ENCODE assay signal across 8 cellular contexts in genomic region chr3:122921791-122922651, GRCh38.
DNase-seq lines count a peak whose midpoint lies in the region; ATAC-seq, FAIRE-seq and TF ChIP-seq lines count a peak whose summit lies in the region.

No MANE protein-coding gene starts in this region.

- H3K9ac ChIP-seq in HUES64 (ENCODE audit: low read depth, low read length) = no peak overlapping the region; the same call in 1 of the 2 replicates

- intact Hi-C loops in prostate gland (cut with DNase I) = no loop called here

- H3K27me3 ChIP-seq in HUES64 (ENCODE audit: insufficient read depth, low read length) = peaks cover 24% of the 10 kb centered on the region
- H3K27me3 ChIP-seq in bronchial epithelial cell (ENCODE audit: control insufficient read depth, insufficient read depth, low read length) = peaks cover 22% of the 10 kb centered on the region
- peaks cover 5% of the 10 kb centered on the region for H3K27me3 ChIP-seq in prostate gland (replicated peaks; ENCODE audit: insufficient read depth)

- TF ChIP-seq CTCF in bronchial epithelial cell (IDR thresholded peaks at IDR 0.05; ENCODE audit: insufficient read depth, low read length, severe bottlenecking) = peak; percentile 49
- peak in 1 of 4 experiments; percentile 15 for TF ChIP-seq CTCF in prostate gland (IDR thresholded peaks at IDR 0.05)
- no peak for TF ChIP-seq CTCF in omental fat pad (IDR thresholded peaks at IDR 0.05)

- H3K27ac ChIP-seq in HUES64 (ENCODE audit: low read depth, low read length) = no peak overlapping the region
- no peak overlapping the region for H3K27ac ChIP-seq in prostate gland

- H3K4me3 ChIP-seq in HUES64 (ENCODE audit: low read length) (peak overlapping the region; percentile 49), bronchial epithelial cell (ENCODE audit: low read depth, low read length) (peak overlapping the region; percentile 9), prostate gland (peak overlapping the region; percentile 3 to 14)

- H3K36me3 ChIP-seq in HUES64 (ENCODE audit: insufficient read depth, low read length) = 0 out of 2 replicates have a peak, but pooled peaks cover 3% of the 10 kb centered on the region
- no peaks in the 10 kb centered on the region for H3K36me3 ChIP-seq in bronchial epithelial cell (ENCODE audit: control insufficient read depth, insufficient read depth, low read length)
- no peaks in the 10 kb centered on the region for H3K36me3 ChIP-seq in prostate gland

- DNase-seq in GM19239 (ENCODE audit: insufficient read length, low spot score) (peak; percentile 56), bronchial epithelial cell (ENCODE audit: low read depth) (no peak), prostate gland (ENCODE audit: low spot score) (no peak), omental fat pad (ENCODE audit: low spot score) (no peak), COLO829 (ENCODE audit: low spot score) (no peak)
- DNase-seq in activated CD4-positive, CD25-positive, alpha-beta regulatory T cell treated with anti-CD3 and anti-CD28 coated beads, Interleukin-2, amount 50 U/mL, for 72 hours = no peak

- ATAC-seq in GM21619 (IDR thresholded peaks at IDR 0.05; ENCODE audit: unreplicated experiment) (no peak), omental fat pad (ENCODE audit: low FRiP score) (no peak)

- H3K9me3 ChIP-seq in HUES64 (ENCODE audit: insufficient read depth, low read depth, low read length) (no peaks in the 10 kb centered on the region), prostate gland (no peaks in the 10 kb centered on the region)

- FAIRE-seq in GM19239 (lab: Jason Lieb, UNC) (no peak), bronchial epithelial cell (lab: Jason Lieb, UNC) (no peak)

- WGBS in HUES64 = 49% methylated on average over 68 of the region's 68 CpGs
- WGBS in prostate gland = 9% methylated on average over 61 of the region's 68 CpGs

- TF ChIP-seq POLR2A in prostate gland (IDR thresholded peaks at IDR 0.05) = no peak

- no peaks in the 10 kb centered on the region for H3K4me1 ChIP-seq in HUES64 (ENCODE audit: insufficient read depth, low read length)
- no peaks in the 10 kb centered on the region for H3K4me1 ChIP-seq in prostate gland (replicated peaks)
